ENCODE assay signal across 16 cellular contexts in the genomic region with DNA sequence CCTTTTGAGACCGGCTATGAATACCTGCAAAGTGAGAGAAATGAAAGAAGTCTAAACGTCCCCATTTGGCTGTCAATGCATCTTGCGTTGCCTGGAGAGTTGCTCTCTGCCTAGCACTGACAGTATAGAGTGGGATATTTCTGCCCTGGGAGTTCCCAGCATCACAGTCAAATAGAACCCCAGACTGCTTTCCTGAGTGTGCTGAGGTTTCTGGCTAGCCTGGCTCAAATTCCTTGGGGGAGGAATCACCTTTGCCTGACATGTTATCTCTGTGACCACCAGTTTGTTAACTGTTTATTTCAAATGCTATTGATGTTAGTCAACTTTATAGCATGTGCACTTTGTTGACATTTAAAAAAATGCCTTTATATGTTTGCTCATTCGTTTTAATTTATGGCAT.
"Had no signal": no experiment of that assay in that cellular context is flagged by ENCODE, and none has a peak within 500 bp of the region (broad histone marks: within the 10 kb centered on the region; RNA-seq: fewer than 3 reads in every experiment).

No MANE protein-coding gene starts in this region.

- H3K27ac ChIP-seq: adrenal gland, left lung, ovary, thyroid gland had no signal

- DNase-seq: activated B cell treated with CpG ODN at 0.5 μM for 24 hours; activated CD4-positive, alpha-beta memory T cell treated with anti-CD3 and anti-CD28 coated beads for 36 hours; activated CD4-positive, alpha-beta T cell treated with anti-CD3 and anti-CD28 coated beads for 4 hours; activated gamma-delta T cell treated with Interleukin-2 at 50 U/mL for 16 hours; activated T-cell treated with anti-CD3 and anti-CD28 coated beads for 4 hours; effector CD8-positive, alpha-beta T cell; foreskin fibroblast; hypothalamus; left lung; mucosa of descending colon; naive thymus-derived CD4-positive, alpha-beta T cell; ovary; stimulated activated naive CD4-positive, alpha-beta T cell; thyroid gland had no signal

- FAIRE-seq: keratinocyte had no signal

- H3K27me3 ChIP-seq: adrenal gland, left lung, ovary, thyroid gland had no signal

- H3K9me3 ChIP-seq: adrenal gland, left lung, mucosa of descending colon, ovary, thyroid gland had no signal

- H3K4me3 ChIP-seq: adrenal gland, left lung, mucosa of descending colon, ovary, thyroid gland had no signal

- H3K4me1 ChIP-seq: adrenal gland, left lung, thyroid gland had no signal

- H3K36me3 ChIP-seq: adrenal gland, left lung, ovary, thyroid gland had no signal
